Comparison of ENCODE assay signal across 8 cellular contexts in the genomic region with DNA sequence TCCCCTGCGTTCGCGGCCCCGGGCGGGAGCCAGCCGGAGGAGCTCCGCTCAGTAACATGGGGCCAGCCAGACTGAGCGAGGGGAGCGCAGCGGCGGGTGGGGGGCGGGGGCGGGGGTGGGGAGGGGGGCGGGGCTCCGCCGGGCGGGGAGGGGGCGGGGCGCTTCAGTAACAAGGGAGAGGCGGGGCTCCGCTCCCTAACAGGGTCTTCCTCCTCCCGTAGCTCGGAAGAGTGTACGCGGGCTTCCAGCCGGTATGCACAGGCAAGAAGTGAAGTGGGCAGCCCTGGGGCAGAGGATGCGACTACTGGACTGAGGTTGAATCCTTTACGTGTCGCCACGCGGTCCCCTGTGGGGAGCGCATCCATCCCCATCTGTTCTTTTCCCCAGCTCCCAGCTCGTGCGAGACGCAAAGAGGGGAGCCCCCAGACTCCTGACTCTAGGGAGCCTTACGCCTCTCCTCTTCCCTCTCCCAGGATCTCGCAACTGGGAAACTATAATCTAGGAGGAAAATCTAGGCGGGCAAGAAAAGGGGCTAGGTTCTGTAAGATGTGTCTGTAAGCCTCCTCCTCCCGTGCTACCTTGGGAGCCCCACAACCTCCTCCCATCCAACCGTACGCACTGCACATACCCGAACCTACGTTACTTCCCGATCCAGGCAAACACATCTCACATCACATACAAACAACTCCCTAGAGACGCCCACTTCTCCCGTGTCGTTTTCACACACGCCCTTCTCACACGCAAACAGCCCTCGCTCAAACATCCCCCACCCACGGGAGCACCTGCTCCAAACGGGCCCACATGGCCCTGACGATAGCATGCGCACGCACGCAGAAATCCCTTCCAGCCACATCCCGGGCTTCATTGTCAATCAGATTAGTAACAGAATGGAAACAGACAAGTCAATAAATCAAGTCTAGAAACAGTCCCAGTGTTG. TPM values are rescaled to one million over a fixed set of nuclear protein-coding genes. Genes with fewer than 3 reads are reported as not detected.
DNase-seq lines count a peak whose midpoint lies in the region; ATAC-seq and TF ChIP-seq lines count a peak whose summit lies in the region.

A gene with protein sequence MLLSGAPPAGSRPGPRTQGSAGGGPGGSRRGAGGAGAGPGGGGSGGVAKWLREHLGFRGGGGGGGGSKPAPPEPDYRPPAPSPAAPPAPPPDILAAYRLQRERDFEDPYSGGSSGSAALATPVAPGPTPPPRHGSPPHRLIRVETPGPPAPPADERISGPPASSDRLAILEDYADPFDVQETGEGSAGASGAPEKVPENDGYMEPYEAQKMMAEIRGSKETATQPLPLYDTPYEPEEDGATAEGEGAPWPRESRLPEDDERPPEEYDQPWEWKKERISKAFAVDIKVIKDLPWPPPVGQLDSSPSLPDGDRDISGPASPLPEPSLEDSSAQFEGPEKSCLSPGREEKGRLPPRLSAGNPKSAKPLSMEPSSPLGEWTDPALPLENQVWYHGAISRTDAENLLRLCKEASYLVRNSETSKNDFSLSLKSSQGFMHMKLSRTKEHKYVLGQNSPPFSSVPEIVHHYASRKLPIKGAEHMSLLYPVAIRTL (minus strand): TSS at position 73 of the 937 bp plus-strand sequence. CDS start 15 bp downstream, at position 58.

- ATAC-seq in HG02885 (IDR thresholded peaks at IDR 0.05; ENCODE audit: poor library complexity, unreplicated experiment) (peak; percentile 53), Panc1 (peak; percentile 76), HG03196 (IDR thresholded peaks at IDR 0.05; ENCODE audit: unreplicated experiment) (no peak)

- H3K36me3 Mint-ChIP-seq in CD8-positive, alpha-beta memory T cell, result peaks cover 0 to 4% (median 0%) of the 10 kb centered on the region in 3 donors
- no peaks in the 10 kb centered on the region for H3K36me3 Mint-ChIP-seq in type B pancreatic cell

- intact Hi-C loops in Panc1 (cut with micrococcal nuclease; ENCODE audit: unreplicated experiment) (no loop called here), ovary (cut with DNase I) (loop anchor here in 2 of 4 donors (5.0 to 10.0 kb wide), 2 partner anchors 114 to 473 kb away; a partner anchor contains a TSS)

- no peak for TF ChIP-seq EP300 in ovary (IDR thresholded peaks at IDR 0.05)

- POLR2A ChIA-PET in CD8-positive, alpha-beta memory T cell (lab: Charles Lee), result interaction anchor here (0.7 to 1.3 kb wide), 4 partner anchors 10 to 21 kb away, joined by 3 to 10 read pairs (median 7); no protein-coding TSS in a partner anchor
- POLR2A ChIA-PET in Panc1 (lab: Charles Lee), result interaction anchor here (0.5 kb wide), 1 partner anchor 29 kb away, joined by 8 read pairs; no protein-coding TSS in a partner anchor

- peak; percentile 44 to 75 (median 53) for DNase-seq in CD8-positive, alpha-beta memory T cell
- no peak for DNase-seq in Panc1 (ENCODE audit: low read depth, low spot score)
- peak; percentile 63 for DNase-seq in activated gamma-delta T cell treated with anti-CD3 and anti-CD28 coated beads, Interleukin-2, amount 50 U/mL, for 16 hours (ENCODE audit: low read depth)
- DNase-seq in germinal center (ENCODE audit: low spot score), result peak; percentile 74
- peak; percentile 83 to 87 (median 84) for DNase-seq in ovary
- no peak for DNase-seq in type B pancreatic cell (ENCODE audit: extremely low spot score, unreplicated experiment)

- H3K27ac ChIP-seq in CD8-positive, alpha-beta memory T cell (ENCODE audit: low read depth, low read length), result peak within 1 kb of the TSS; percentile 41
- no peak within 1 kb of the TSS for H3K27ac ChIP-seq in Panc1 (ENCODE audit: low read length)
- H3K27ac ChIP-seq in ovary, result peak within 1 kb of the TSS; percentile 86 to 97

- H3K4me1 Mint-ChIP-seq in CD8-positive, alpha-beta memory T cell, result peaks cover 11 to 21% (median 15%) of the 10 kb centered on the region in 3 donors
- H3K4me1 Mint-ChIP-seq in type B pancreatic cell (ENCODE audit: unreplicated experiment), result peaks cover 33% of the 10 kb centered on the region

- H3K9me3 Mint-ChIP-seq in CD8-positive, alpha-beta memory T cell, result no peaks in the 10 kb centered on the region
- H3K9me3 Mint-ChIP-seq in type B pancreatic cell, result no peaks in the 10 kb centered on the region

- 0 to 1% (median 0%) methylated on average over 42 to 57 of the region's 57 CpGs for WGBS in ovary, 3 donors

- in situ Hi-C loops in Panc1 (cut with HindIII; ENCODE audit: low pct_unique_long_range_greater_than_20kb, low sequenced_read_pairs), result no loop called here

- TF ChIP-seq POLR2A in ovary (IDR thresholded peaks at IDR 0.05), result peak; percentile 48

- H3K4me3 ChIP-seq in CD8-positive, alpha-beta memory T cell (ENCODE audit: low read length), result peak within 1 kb of the TSS; percentile 65
- peak within 1 kb of the TSS; percentile 55 to 75 for H3K4me3 ChIP-seq in Panc1 (ENCODE audit: low read depth in 2 of 2, low read length in 2 of 2)
- H3K4me3 ChIP-seq in ovary, result peak within 1 kb of the TSS; percentile 94

- H3K9me3 ChIP-seq in CD8-positive, alpha-beta memory T cell (ENCODE audit: low read length), result no peaks in the 10 kb centered on the region
- no peaks in the 10 kb centered on the region for H3K9me3 ChIP-seq in Panc1 (ENCODE audit: control insufficient read depth, insufficient read depth, low read depth, low read length)
- H3K9me3 ChIP-seq in ovary, result no peaks in the 10 kb centered on the region

- no peaks in the 10 kb centered on the region for H3K36me3 ChIP-seq in CD8-positive, alpha-beta memory T cell (ENCODE audit: insufficient read depth, low read length)
- H3K36me3 ChIP-seq in Panc1 (ENCODE audit: control insufficient read depth, insufficient read depth, low read length) (no peaks in the 10 kb centered on the region), ovary (no peaks in the 10 kb centered on the region)

- no peaks in the 10 kb centered on the region for H3K27me3 ChIP-seq in CD8-positive, alpha-beta memory T cell (ENCODE audit: insufficient read depth, low read length, poor library complexity, severe bottlenecking)
- H3K27me3 ChIP-seq in Panc1 (ENCODE audit: control insufficient read depth, insufficient read depth, low read length), result no peaks in the 10 kb centered on the region
- H3K27me3 ChIP-seq in ovary, result no peaks in the 10 kb centered on the region

- peak within 1 kb of the TSS; percentile 84 to 96 (median 93) for H3K4me3 Mint-ChIP-seq in CD8-positive, alpha-beta memory T cell
- H3K4me3 Mint-ChIP-seq in type B pancreatic cell, result peak within 1 kb of the TSS; percentile 96

- H3K27ac Mint-ChIP-seq in CD8-positive, alpha-beta memory T cell, result peak within 1 kb of the TSS; percentile 59 to 96 (median 87)
- peak within 1 kb of the TSS; percentile 86 for H3K27ac Mint-ChIP-seq in type B pancreatic cell

- BruUV-seq in Panc1 (replicated peaks; lab: Mats Ljungman, UMichigan), result no TSS peak

- CTCF ChIA-PET in CD8-positive, alpha-beta memory T cell (lab: Charles Lee), result interaction anchor here (0.7 to 2.1 kb wide), 4 partner anchors 10 to 20 kb away, joined by 4 to 9 read pairs (median 6); no protein-coding TSS in a partner anchor
- CTCF ChIA-PET in Panc1 (lab: Charles Lee), result interaction anchor here (0.6 kb wide), 1 partner anchor 8 kb away, joined by 3 read pairs; no protein-coding TSS in a partner anchor

- peaks cover 11% of the 10 kb centered on the region for H3K4me1 ChIP-seq in CD8-positive, alpha-beta memory T cell (ENCODE audit: insufficient read depth, low read length)
- no peaks in the 10 kb centered on the region; the same call in 1 of the 2 replicates for H3K4me1 ChIP-seq in Panc1 (ENCODE audit: control insufficient read depth, insufficient read depth, low read length)
- H3K4me1 ChIP-seq in ovary (ENCODE audit: insufficient read depth), result peaks cover 4% of the 10 kb centered on the region

- TF ChIP-seq CTCF in Panc1 (IDR thresholded peaks at IDR 0.05) (no peak), ovary (IDR thresholded peaks at IDR 0.05) (no peak), type B pancreatic cell (conservative IDR thresholded peaks at IDR 0.05) (no peak)

- H3K27me3 Mint-ChIP-seq in CD8-positive, alpha-beta memory T cell, result peaks cover 13 to 14% of the 10 kb centered on the region in 2 donors
- peaks cover 12% of the 10 kb centered on the region for H3K27me3 Mint-ChIP-seq in type B pancreatic cell

RNA-seq across cellular contexts. Expression of the gene that starts here (rescaled TPM):
- total RNA-seq in CD8-positive, alpha-beta memory T cell, result 10 to 100 TPM; 25.4 to 29.5 TPM
- 1.5 TPM for polyA plus RNA-seq in CD8-positive, alpha-beta memory T cell
- total RNA-seq in Panc1 (2021; ENCODE audit: unreplicated experiment) (3.0 TPM), ovary (10 to 100 TPM; 18.3 to 45.3 (median 30.5) TPM), type B pancreatic cell (ENCODE audit: low replicate concordance) (10.9 and 29.0 TPM in 2 replicates)
- polyA plus RNA-seq in Panc1 (2012; ENCODE audit: insufficient read length), result 4.5 TPM
- polyA plus RNA-seq in ovary, result 10 to 100 TPM; 17.5 to 31.2 TPM

Comparison
In these comparisons a context has a peak if more than half of its experiments do, and no peak if none do; other contexts are left out.
1. DNase-seq: peak in CD8-positive, alpha-beta memory T cell (5 of 5), activated gamma-delta T cell treated with anti-CD3 and anti-CD28 coated beads, Interleukin-2, amount 50 U/mL, for 16 hours (single experiment), germinal center (single experiment) and ovary (5 of 5); none in Panc1 (single experiment) and type B pancreatic cell (single experiment).
2. Peak in every context shown above with its lines, with median percentiles within 50 percentile points of each other: H3K4me3 ChIP-seq.